In the genomic region with DNA sequence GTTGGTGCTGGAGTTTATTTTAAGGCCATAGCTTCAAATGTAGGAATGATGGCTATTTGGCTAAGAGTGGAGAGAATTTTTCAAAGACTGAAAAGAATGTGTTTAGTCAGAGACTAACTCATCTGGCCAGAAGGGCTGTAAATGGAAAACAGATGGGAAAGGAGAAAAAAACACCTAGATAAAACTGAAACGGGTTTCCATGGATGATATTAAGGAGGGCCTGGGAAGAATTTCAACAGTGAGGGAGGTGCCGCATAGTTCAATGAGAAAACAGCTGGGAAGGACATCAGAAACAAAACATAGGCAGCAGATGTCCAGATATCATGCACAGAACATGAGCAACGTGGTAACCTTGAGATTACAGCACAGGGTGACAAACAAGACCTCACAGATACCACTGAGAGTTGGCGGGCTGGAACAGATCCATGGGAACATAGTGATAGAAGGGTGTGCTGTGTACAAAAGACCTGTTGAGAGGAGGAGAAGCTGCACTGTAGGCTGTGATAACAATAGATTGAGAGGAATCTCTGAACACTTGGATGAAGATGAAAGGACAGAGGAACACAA, we compare ENCODE assay signal across 1 cellular context.
TF ChIP-seq lines count a peak whose summit lies in the region.

No MANE protein-coding gene starts in this region.

TF ChIP-seq in K562, 482 proteins besides CTCF, POLR2A, EP300 and RAD21 (continued from another document):
- TF ChIP-seq BDP1 (IDR thresholded peaks at IDR 0.05; ENCODE audit: insufficient read depth, insufficient read length): no peak
- peak; percentile 84 for TF ChIP-seq NFIC (IDR thresholded peaks at IDR 0.05)
- TF ChIP-seq FOXA3 (CRISPR knock-in tag; conservative IDR thresholded peaks at IDR 0.05 in 1 of 2, IDR thresholded peaks at IDR 0.05 in 1 of 2): peak; percentile 60 to 74; a peak in 2 of 4 replicates
- 0 out of 4 replicates have a peak, but pooled peaks of 1 of the 2 experiments have one; percentile 25 for TF ChIP-seq FOXK2 (conservative IDR thresholded peaks at IDR 0.05 in 1 of 2, IDR thresholded peaks at IDR 0.05 in 1 of 2; ENCODE audit: low read depth in 2 of 2)
- TF ChIP-seq TOE1 (IDR thresholded peaks at IDR 0.05; ENCODE audit: borderline replicate concordance): no peak
- no peak for TF ChIP-seq TOE1 (CRISPR knock-in tag; IDR thresholded peaks at IDR 0.05; ENCODE audit: borderline replicate concordance, low read depth)
- peak; percentile 82 for TF ChIP-seq TAL1 (IDR thresholded peaks at IDR 0.05)
- peak; percentile 82 for TF ChIP-seq TCF7 (IDR thresholded peaks at IDR 0.05; ENCODE audit: borderline replicate concordance)
- TF ChIP-seq NCOR1 (IDR thresholded peaks at IDR 0.05): peak; percentile 78
- TF ChIP-seq KDM1A (IDR thresholded peaks at IDR 0.05): peak; percentile 87 to 88
- TF ChIP-seq LEF1 (IDR thresholded peaks at IDR 0.05): peak; percentile 76; the same call in 1 of the 2 replicates
- no peak for TF ChIP-seq NR4A1 (CRISPR knock-in tag; IDR thresholded peaks at IDR 0.05)
- peak; percentile 41; the same call in 1 of the 2 replicates for TF ChIP-seq NR4A1 (tag; IDR thresholded peaks at IDR 0.05)
- peak; percentile 18; the same call in 1 of the 2 replicates for TF ChIP-seq KLF16 (IDR thresholded peaks at IDR 0.05)
- peak; percentile 89 for TF ChIP-seq TEAD4 (IDR thresholded peaks at IDR 0.05; ENCODE audit: low read length)
- TF ChIP-seq TEAD4 (CRISPR knock-in tag; IDR thresholded peaks at IDR 0.05; ENCODE audit: borderline replicate concordance): no peak
- peak; percentile 92 for TF ChIP-seq CBFA2T3 (IDR thresholded peaks at IDR 0.05)
- peak; percentile 21 to 52; a peak in 1 of 4 replicates for TF ChIP-seq RCOR1 (IDR thresholded peaks at IDR 0.05; ENCODE audit: borderline replicate concordance in 1 of 2, low read depth in 2 of 2, low read length in 2 of 2)
- no peak for TF ChIP-seq GABPB1 (CRISPR knock-in tag; IDR thresholded peaks at IDR 0.05)
- TF ChIP-seq, protein P1, sequence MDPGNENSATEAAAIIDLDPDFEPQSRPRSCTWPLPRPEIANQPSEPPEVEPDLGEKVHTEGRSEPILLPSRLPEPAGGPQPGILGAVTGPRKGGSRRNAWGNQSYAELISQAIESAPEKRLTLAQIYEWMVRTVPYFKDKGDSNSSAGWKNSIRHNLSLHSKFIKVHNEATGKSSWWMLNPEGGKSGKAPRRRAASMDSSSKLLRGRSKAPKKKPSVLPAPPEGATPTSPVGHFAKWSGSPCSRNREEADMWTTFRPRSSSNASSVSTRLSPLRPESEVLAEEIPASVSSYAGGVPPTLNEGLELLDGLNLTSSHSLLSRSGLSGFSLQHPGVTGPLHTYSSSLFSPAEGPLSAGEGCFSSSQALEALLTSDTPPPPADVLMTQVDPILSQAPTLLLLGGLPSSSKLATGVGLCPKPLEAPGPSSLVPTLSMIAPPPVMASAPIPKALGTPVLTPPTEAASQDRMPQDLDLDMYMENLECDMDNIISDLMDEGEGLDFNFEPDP (CRISPR knock-in tag; IDR thresholded peaks at IDR 0.05): no peak
- 0 out of 2 replicates have a peak, but pooled peaks have one; percentile 27 for TF ChIP-seq PHB2 (IDR thresholded peaks at IDR 0.05; ENCODE audit: low read depth)
- peak; percentile 40; the same call in 1 of the 2 replicates for TF ChIP-seq STAT5A (IDR thresholded peaks at IDR 0.05; ENCODE audit: borderline replicate concordance, low read length)
- TF ChIP-seq PML (IDR thresholded peaks at IDR 0.05; ENCODE audit: low read length): peak; percentile 61
- TF ChIP-seq MTA2 (IDR thresholded peaks at IDR 0.05; ENCODE audit: low read depth): peak; percentile 63
- TF ChIP-seq CREM (IDR thresholded peaks at IDR 0.05; ENCODE audit: low read depth): 0 out of 2 replicates have a peak, but pooled peaks have one; percentile 25
- no peak for TF ChIP-seq ZNF444 (CRISPR knock-in tag; IDR thresholded peaks at IDR 0.05)
- TF ChIP-seq, protein P2, sequence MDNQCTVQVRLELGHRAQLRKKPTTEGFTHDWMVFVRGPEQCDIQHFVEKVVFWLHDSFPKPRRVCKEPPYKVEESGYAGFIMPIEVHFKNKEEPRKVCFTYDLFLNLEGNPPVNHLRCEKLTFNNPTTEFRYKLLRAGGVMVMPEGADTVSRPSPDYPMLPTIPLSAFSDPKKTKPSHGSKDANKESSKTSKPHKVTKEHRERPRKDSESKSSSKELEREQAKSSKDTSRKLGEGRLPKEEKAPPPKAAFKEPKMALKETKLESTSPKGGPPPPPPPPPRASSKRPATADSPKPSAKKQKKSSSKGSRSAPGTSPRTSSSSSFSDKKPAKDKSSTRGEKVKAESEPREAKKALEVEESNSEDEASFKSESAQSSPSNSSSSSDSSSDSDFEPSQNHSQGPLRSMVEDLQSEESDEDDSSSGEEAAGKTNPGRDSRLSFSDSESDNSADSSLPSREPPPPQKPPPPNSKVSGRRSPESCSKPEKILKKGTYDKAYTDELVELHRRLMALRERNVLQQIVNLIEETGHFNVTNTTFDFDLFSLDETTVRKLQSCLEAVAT (IDR thresholded peaks at IDR 0.05): no peak
- peak; percentile 78 for TF ChIP-seq TCF3 (CRISPR knock-in tag; IDR thresholded peaks at IDR 0.05)
- TF ChIP-seq HDAC1 (IDR thresholded peaks at IDR 0.05): peak in 1 of 2 experiments; percentile 59; a peak in 1 of 4 replicates
- TF ChIP-seq, protein P3, sequence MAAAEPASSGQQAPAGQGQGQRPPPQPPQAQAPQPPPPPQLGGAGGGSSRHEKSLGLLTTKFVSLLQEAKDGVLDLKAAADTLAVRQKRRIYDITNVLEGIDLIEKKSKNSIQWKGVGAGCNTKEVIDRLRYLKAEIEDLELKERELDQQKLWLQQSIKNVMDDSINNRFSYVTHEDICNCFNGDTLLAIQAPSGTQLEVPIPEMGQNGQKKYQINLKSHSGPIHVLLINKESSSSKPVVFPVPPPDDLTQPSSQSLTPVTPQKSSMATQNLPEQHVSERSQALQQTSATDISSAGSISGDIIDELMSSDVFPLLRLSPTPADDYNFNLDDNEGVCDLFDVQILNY (CRISPR knock-in tag; IDR thresholded peaks at IDR 0.05): no peak
- TF ChIP-seq MCM7 (IDR thresholded peaks at IDR 0.05): no peak
- peak; percentile 78 for TF ChIP-seq ARID1B (IDR thresholded peaks at IDR 0.05)
- TF ChIP-seq DACH1 (IDR thresholded peaks at IDR 0.05; ENCODE audit: partially characterized antibody): peak; percentile 30
- TF ChIP-seq SOX6 (IDR thresholded peaks at IDR 0.05): peak; percentile 71
- peak; percentile 88 for TF ChIP-seq CBFA2T2 (conservative IDR thresholded peaks at IDR 0.05)
- 0 out of 2 replicates have a peak, but pooled peaks have one; percentile 23 for TF ChIP-seq FOSL1 (tag; conservative IDR thresholded peaks at IDR 0.05)
- peak; percentile 62; the same call in 1 of the 2 replicates for TF ChIP-seq POLR2AphosphoS5 (IDR thresholded peaks at IDR 0.05; ENCODE audit: control insufficient read depth, insufficient read depth, low read depth, low read length)
- TF ChIP-seq HDAC2 (IDR thresholded peaks at IDR 0.05): peak; percentile 63; the same call in 1 of the 2 replicates
